Comparison of ENCODE assay signal across 21 cellular contexts in the genomic region with DNA sequence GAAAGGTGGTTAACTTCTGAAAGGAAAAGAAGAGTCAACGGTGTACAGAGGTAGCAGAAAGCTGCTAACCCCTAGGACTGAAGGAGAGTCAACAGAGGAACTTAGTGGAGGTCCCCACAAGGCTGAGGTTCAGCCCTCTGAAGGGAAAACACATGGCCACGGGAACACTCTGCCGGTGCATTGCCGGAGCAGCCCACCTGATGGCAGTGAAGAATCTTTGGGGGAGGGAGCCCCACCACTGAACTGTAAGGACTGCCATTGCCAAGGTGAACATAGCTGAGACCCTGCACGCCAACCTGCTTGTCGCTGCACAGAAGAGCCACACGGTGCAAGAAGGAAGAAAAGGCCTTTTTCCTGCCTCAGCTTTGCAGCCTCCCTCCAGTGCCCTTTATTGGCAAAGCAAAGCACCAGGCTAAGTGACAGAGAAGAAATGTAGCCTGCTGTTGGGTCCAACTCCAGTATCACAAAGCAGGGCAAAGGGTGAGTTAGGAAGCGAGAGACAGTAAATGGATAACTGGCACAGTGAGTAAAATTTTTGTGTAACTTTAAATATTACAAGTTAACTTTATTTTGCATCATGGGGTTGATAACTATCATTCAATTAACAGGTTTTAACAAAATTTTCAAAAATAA.
A peak's percentile ranks its signal among the peaks of the same experiment; 100 is the strongest.
DNase-seq lines count a peak whose midpoint lies in the region; ATAC-seq, FAIRE-seq and TF ChIP-seq lines count a peak whose summit lies in the region.
"Had no signal": no experiment of that assay in that cellular context is flagged by ENCODE, and none has a peak within 500 bp of the region (broad histone marks: within the 10 kb centered on the region; RNA-seq: fewer than 3 reads in every experiment).

No MANE protein-coding gene starts in this region.

- peaks cover 2 to 9% of the 10 kb centered on the region in 2 experiments; a peak in 2 of 5 replicates for H3K36me3 ChIP-seq in HepG2 (replicated peaks in 1 of 2; ENCODE audit: control insufficient read depth in 1 of 2, insufficient read depth in 2 of 2, low read length in 2 of 2)
- H3K36me3 ChIP-seq: SJCRH30 had no signal

- CTCF ChIA-PET in HepG2 (lab: Yijun Ruan, JAX; ENCODE audit: low intra/inter-chr PET ratio, low total read pairs) = no interaction called here

- intact Hi-C loops in HepG2 (cut with micrococcal nuclease; ENCODE audit: unreplicated experiment) = no loop called here

- no peak overlapping the region for H3K4me3 ChIP-seq in HepG2 (replicated peaks in 1 of 3; ENCODE audit: insufficient read depth in 1 of 3, low read depth in 2 of 3, low read length in 3 of 3)
- H3K4me3 ChIP-seq: BLaER1 treated with 17β-estradiol and CSF1 and Interleukin-3, amounts not matched to agents 10 nM and 100 nM; K562; SJCRH30 had no signal

- no peak overlapping the region for H3K27ac ChIP-seq in HepG2 (ENCODE audit: extremely low read length, insufficient read depth, low read length)
- H3K27ac ChIP-seq: BLaER1 treated with 17β-estradiol and CSF1 and Interleukin-3, amounts not matched to agents 10 nM and 100 nM; RWPE1; SJCRH30 had no signal

- H3K9me3 Mint-ChIP-seq in endothelial cell (ENCODE audit: unreplicated experiment) = no peaks in the 10 kb centered on the region

- no peak overlapping the region for H3K4me3 Mint-ChIP-seq in endothelial cell (ENCODE audit: unreplicated experiment)

- no peaks in the 10 kb centered on the region for H3K79me2 ChIP-seq in HepG2 (ENCODE audit: insufficient read depth, low read length)

- H3K27me3 Mint-ChIP-seq in endothelial cell (ENCODE audit: unreplicated experiment) = no peaks in the 10 kb centered on the region

- no TSS peak for BruUV-seq in HepG2 (replicated peaks; lab: Mats Ljungman, UMichigan)

- 97% methylated on average over 8 of the region's 8 CpGs for WGBS in HepG2 (ENCODE audit: low lambda C conversion rate)

- no peaks in the 10 kb centered on the region for H4K20me1 ChIP-seq in HepG2 (ENCODE audit: insufficient read depth, low read length)

- no peak for TF ChIP-seq RAD21 in HepG2 (CRISPR knock-in tag; IDR thresholded peaks at IDR 0.05)

- no peaks in the 10 kb centered on the region for H3K4me1 ChIP-seq in HepG2 (ENCODE audit: insufficient read depth, low read length)
- H3K4me1 ChIP-seq: BLaER1 treated with 17β-estradiol and CSF1 and Interleukin-3, amounts not matched to agents 10 nM and 100 nM; SJCRH30 had no signal

- in situ Hi-C loops in HepG2 (cut with HindIII; ENCODE audit: extremely low pct_ligation_motif_present, low pct_unique_long_range_greater_than_20kb) = no loop called here

- no peak overlapping the region for H3K27ac Mint-ChIP-seq in endothelial cell (ENCODE audit: unreplicated experiment)

- TF ChIP-seq CTCF in endothelial cell (IDR thresholded peaks at IDR 0.05; ENCODE audit: unreplicated experiment) = no peak
- 0 out of 2 replicates have a peak, but pooled peaks have one; percentile 5 for TF ChIP-seq CTCF in HepG2 (CRISPR knock-in tag; IDR thresholded peaks at IDR 0.05)

- H3K4me1 Mint-ChIP-seq in endothelial cell (ENCODE audit: unreplicated experiment) = no peaks in the 10 kb centered on the region

- no peaks in the 10 kb centered on the region for H3K9me3 ChIP-seq in HepG2 (ENCODE audit: low read length)
- H3K9me3 ChIP-seq: BLaER1 treated with 17β-estradiol and CSF1 and Interleukin-3, amounts not matched to agents 10 nM and 100 nM; SJCRH30 had no signal

- H2AFZ ChIP-seq in HepG2 (ENCODE audit: low read length) = no peak overlapping the region

- H3K27me3 ChIP-seq in HepG2 (ENCODE audit: control insufficient read depth in 1 of 2, insufficient read depth in 2 of 2, low read length in 2 of 2) = no peaks in the 10 kb centered on the region
- H3K27me3 ChIP-seq: BLaER1 treated with 17β-estradiol and CSF1 and Interleukin-3, amounts not matched to agents 10 nM and 100 nM; SJCRH30 had no signal

- no peak for TF ChIP-seq EP300 in HepG2 (IDR thresholded peaks at IDR 0.05; ENCODE audit: low read depth in 2 of 2, low read length in 2 of 2)
- TF ChIP-seq EP300 in HepG2 (CRISPR knock-in tag; IDR thresholded peaks at IDR 0.05; ENCODE audit: borderline replicate concordance) = no peak

- no peak overlapping the region for H3K4me2 ChIP-seq in HepG2 (ENCODE audit: low read depth, low read length)
- H3K4me2 ChIP-seq: BLaER1 treated with 17β-estradiol and CSF1 and Interleukin-3, amounts not matched to agents 10 nM and 100 nM had no signal

- H3K9ac ChIP-seq in HepG2 (ENCODE audit: insufficient read depth, low read depth, low read length) = no peak overlapping the region
- H3K9ac ChIP-seq: BLaER1 treated with 17β-estradiol and CSF1 and Interleukin-3, amounts not matched to agents 10 nM and 100 nM had no signal

- peak; percentile 5 for DNase-seq in NCI-H82 (lab: John Stamatoyannopoulos, UW)
- DNase-seq in NCI-H82 treated with DMSO at 0.1 percent for 48 hours (lab: John Stamatoyannopoulos, UW; ENCODE audit: unreplicated experiment) = no peak
- peak; percentile 6 for DNase-seq in endothelial cell (ENCODE audit: low spot score)
- DNase-seq in HepG2 (ENCODE audit: low spot score) = no peak
- DNase-seq in GM19238 (ENCODE audit: insufficient read length, low spot score) = no peak
- no peak for DNase-seq in GDM1 (lab: John Stamatoyannopoulos, UW)
- DNase-seq in MV-4-11 (lab: John Stamatoyannopoulos, UW) = no peak
- DNase-seq: 8988T; DMS79; HCEC 1CT; NCI-H1436 treated with DMSO at 0.1 percent for 48 hours; NCI-H2081; NCI-H510A treated with DMSO at 0.1 percent for 48 hours; NK-92 treated with Interleukin-12 subunit alpha and Interleukin-12 subunit beta, amount 100 ng/mL, for 24 hours; OCI-M1; SJCRH30 had no signal

- no peak for FAIRE-seq in HepG2 (lab: Jason Lieb, UNC)
- FAIRE-seq: G401.6, K562 had no signal

- no peaks in the 10 kb centered on the region for H3K36me3 Mint-ChIP-seq in endothelial cell (ENCODE audit: low read depth, unreplicated experiment)

- ATAC-seq in HepG2 (peak; percentile 40; the same call in 1 of the 3 replicates), GM19397 (IDR thresholded peaks at IDR 0.05; ENCODE audit: unreplicated experiment) (no peak)
- ATAC-seq: K562 had no signal

- POLR2A ChIA-PET in HepG2 (lab: Yijun Ruan, JAX) = no interaction called here

- no peak for TF ChIP-seq POLR2A in HepG2 (IDR thresholded peaks at IDR 0.05; ENCODE audit: insufficient read depth in 1 of 2, low read depth in 2 of 2, low read length in 2 of 2)

TF ChIP-seq in HepG2, 621 proteins besides CTCF, POLR2A, EP300 and RAD21:
- TF ChIP-seq NR1H2 (CRISPR knock-in tag; IDR thresholded peaks at IDR 0.05; ENCODE audit: borderline replicate concordance, low read depth) (no peak), ARID3A (IDR thresholded peaks at IDR 0.05; ENCODE audit: low read depth, low read length) (no peak)
- TF ChIP-seq, protein P1, sequence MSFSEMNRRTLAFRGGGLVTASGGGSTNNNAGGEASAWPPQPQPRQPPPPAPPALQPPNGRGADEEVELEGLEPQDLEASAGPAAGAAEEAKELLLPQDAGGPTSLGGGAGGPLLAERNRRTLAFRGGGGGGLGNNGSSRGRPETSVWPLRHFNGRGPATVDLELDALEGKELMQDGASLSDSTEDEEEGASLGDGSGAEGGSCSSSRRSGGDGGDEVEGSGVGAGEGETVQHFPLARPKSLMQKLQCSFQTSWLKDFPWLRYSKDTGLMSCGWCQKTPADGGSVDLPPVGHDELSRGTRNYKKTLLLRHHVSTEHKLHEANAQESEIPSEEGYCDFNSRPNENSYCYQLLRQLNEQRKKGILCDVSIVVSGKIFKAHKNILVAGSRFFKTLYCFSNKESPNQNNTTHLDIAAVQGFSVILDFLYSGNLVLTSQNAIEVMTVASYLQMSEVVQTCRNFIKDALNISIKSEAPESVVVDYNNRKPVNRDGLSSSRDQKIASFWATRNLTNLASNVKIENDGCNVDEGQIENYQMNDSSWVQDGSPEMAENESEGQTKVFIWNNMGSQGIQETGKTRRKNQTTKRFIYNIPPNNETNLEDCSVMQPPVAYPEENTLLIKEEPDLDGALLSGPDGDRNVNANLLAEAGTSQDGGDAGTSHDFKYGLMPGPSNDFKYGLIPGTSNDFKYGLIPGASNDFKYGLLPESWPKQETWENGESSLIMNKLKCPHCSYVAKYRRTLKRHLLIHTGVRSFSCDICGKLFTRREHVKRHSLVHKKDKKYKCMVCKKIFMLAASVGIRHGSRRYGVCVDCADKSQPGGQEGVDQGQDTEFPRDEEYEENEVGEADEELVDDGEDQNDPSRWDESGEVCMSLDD (CRISPR knock-in tag; IDR thresholded peaks at IDR 0.05; ENCODE audit: borderline replicate concordance) = no peak

Comparison
In these comparisons a context has a peak if more than half of its experiments do, and no peak if none do; other contexts are left out.
1. DNase-seq: peak in NCI-H82 (single experiment) and endothelial cell (single experiment); none in NCI-H82 treated with DMSO at 0.1 percent for 48 hours (single experiment), HepG2 (single experiment), GM19238 (single experiment), GDM1 (single experiment) and MV-4-11 (single experiment).